Comparison of ENCODE assay signal across 18 cellular contexts in the genomic region with DNA sequence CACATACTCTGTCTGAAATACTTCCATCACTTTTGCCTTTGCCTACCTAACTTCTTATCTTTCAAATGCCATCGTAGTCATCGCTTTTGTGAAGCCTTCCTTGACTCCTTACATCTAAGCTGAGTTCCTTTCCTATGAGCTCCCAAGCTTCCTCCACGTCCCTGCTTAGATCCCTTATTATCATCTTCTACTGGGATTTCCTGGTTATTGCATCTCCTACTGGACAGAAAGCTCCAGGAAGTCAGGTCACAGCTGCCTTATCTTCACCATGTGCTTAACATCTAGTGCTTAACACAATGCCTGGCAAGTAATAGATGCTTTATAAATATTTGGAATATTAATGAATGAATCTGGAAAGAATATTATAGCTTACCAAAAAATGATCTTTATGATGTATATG. TPM values are rescaled to one million over a fixed set of nuclear protein-coding genes. Genes with fewer than 3 reads are reported as not detected.
A peak's percentile ranks its signal among the peaks of the same experiment; 100 is the strongest.
DNase-seq lines count a peak whose midpoint lies in the region; ATAC-seq, FAIRE-seq and TF ChIP-seq lines count a peak whose summit lies in the region.
"Had no signal": no experiment of that assay in that cellular context is flagged by ENCODE, and none has a peak within 500 bp of the region (broad histone marks: within the 10 kb centered on the region; RNA-seq: fewer than 3 reads in every experiment).

No MANE protein-coding gene starts in this region.

- peak; percentile 21 for FAIRE-seq in endothelial cell of umbilical vein (lab: Jason Lieb, UNC)

- H3K9me3 ChIP-seq in endothelial cell of umbilical vein (replicated peaks; ENCODE audit: control insufficient read depth, insufficient read depth, low read length) (no peaks in the 10 kb centered on the region), osteoblast (ENCODE audit: low read depth, low read length) (no peaks in the 10 kb centered on the region), vagina (no peaks in the 10 kb centered on the region)
- no peaks in the 10 kb centered on the region for H3K9me3 ChIP-seq in CD4-positive, alpha-beta T cell (ENCODE audit: control insufficient read depth, low read length)

- peak overlapping the region; percentile 31 for H3K4me2 ChIP-seq in GM23338
- H3K4me2 ChIP-seq in endothelial cell of umbilical vein (ENCODE audit: insufficient read depth, low read length), result no peak overlapping the region
- H3K4me2 ChIP-seq in osteoblast (ENCODE audit: insufficient read depth, low read length), result no peak overlapping the region

- H3K27me3 Mint-ChIP-seq in GM23338 (ENCODE audit: insufficient read depth, low read depth, poor library complexity), result peaks cover 53% of the 10 kb centered on the region
- H3K27me3 Mint-ChIP-seq in CD4-positive, alpha-beta T cell, result peaks cover 56% of the 10 kb centered on the region

- H3K4me3 Mint-ChIP-seq in GM23338, result peak overlapping the region; percentile 23; the same call in 1 of the 3 replicates
- H3K4me3 Mint-ChIP-seq in CD4-positive, alpha-beta T cell, result no peak overlapping the region
- H3K4me3 Mint-ChIP-seq: activated B cell treated with CpG ODN at 0.5 μM for 24 hours had no signal

- H3K27ac ChIP-seq in GM23338 (ENCODE audit: low read depth), result peak overlapping the region; percentile 71
- no peak overlapping the region for H3K27ac ChIP-seq in endothelial cell of umbilical vein (ENCODE audit: insufficient read depth, low read depth, low read length)
- H3K27ac ChIP-seq in osteoblast (ENCODE audit: low read depth, low read length), result no peak overlapping the region
- no peak overlapping the region for H3K27ac ChIP-seq in vagina
- no peak overlapping the region for H3K27ac ChIP-seq in CD4-positive, alpha-beta T cell (ENCODE audit: low read depth, low read length)
- H3K27ac ChIP-seq: C4-2B, HL-60 had no signal

- H4K20me1 ChIP-seq in GM23338 (replicated peaks; ENCODE audit: insufficient read depth) (peaks cover 52% of the 10 kb centered on the region), endothelial cell of umbilical vein (replicated peaks; ENCODE audit: control insufficient read depth, extremely low read depth, insufficient read depth, low read length) (no peaks in the 10 kb centered on the region), osteoblast (ENCODE audit: insufficient read depth, low read length) (peaks cover 83% of the 10 kb centered on the region)

- TF ChIP-seq POLR2A in endothelial cell of umbilical vein (IDR thresholded peaks at IDR 0.05; ENCODE audit: low read depth, low read length) (no peak), vagina (IDR thresholded peaks at IDR 0.05) (no peak)

- BruUV-seq in endothelial cell of umbilical vein (replicated peaks; lab: Mats Ljungman, UMichigan), result no TSS peak

- peaks cover 83% of the 10 kb centered on the region for H3F3A ChIP-seq in GM23338 (replicated peaks; ENCODE audit: low read depth)

- no peaks in the 10 kb centered on the region; the same call in 1 of the 2 replicates for H3K27me3 ChIP-seq in GM23338 (ENCODE audit: insufficient read depth)
- H3K27me3 ChIP-seq in endothelial cell of umbilical vein (ENCODE audit: control insufficient read depth in 2 of 2, insufficient read depth in 2 of 2, low read length in 2 of 2), result peaks cover 33 to 37% of the 10 kb centered on the region in 2 experiments
- H3K27me3 ChIP-seq in osteoblast (ENCODE audit: insufficient read depth, low read length), result peaks cover 34% of the 10 kb centered on the region
- H3K27me3 ChIP-seq in vagina, result no peaks in the 10 kb centered on the region
- H3K27me3 ChIP-seq in CD4-positive, alpha-beta T cell (ENCODE audit: control insufficient read depth, insufficient read depth, low read length), result peaks cover 45% of the 10 kb centered on the region

- H3K9me1 ChIP-seq in endothelial cell of umbilical vein (replicated peaks; ENCODE audit: control insufficient read depth, extremely low read depth, insufficient read depth, low read length), result no peaks in the 10 kb centered on the region

- H2AFZ ChIP-seq in GM23338, result no peak overlapping the region
- no peak overlapping the region for H2AFZ ChIP-seq in endothelial cell of umbilical vein (ENCODE audit: low read depth, low read length)
- no peak overlapping the region for H2AFZ ChIP-seq in osteoblast (ENCODE audit: low read length)

- dilution Hi-C loops in endothelial cell of umbilical vein (cut with MboI; ENCODE audit: extremely low pct_ligation_motif_present, low sequenced_read_pairs), result no loop called here

- POLR2A ChIA-PET in endothelial cell of umbilical vein (lab: Charles Lee), result no interaction called here
- POLR2A ChIA-PET in CD4-positive, alpha-beta T cell (lab: Charles Lee), result interaction anchor here (1.4 to 2.1 kb wide), 2 partner anchors 13 to 76 kb away, joined by 3 to 13 read pairs; partner anchors contain the start of gene UBE2L6

- no peak overlapping the region for H3K9ac ChIP-seq in endothelial cell of umbilical vein (replicated peaks; ENCODE audit: extremely low read depth, insufficient read depth, low read length)

- H3K27ac Mint-ChIP-seq in GM23338, result 0 out of 2 replicates have a peak overlapping the region, but pooled peaks have one; percentile 90
- H3K27ac Mint-ChIP-seq in CD4-positive, alpha-beta T cell, result no peak overlapping the region
- H3K27ac Mint-ChIP-seq: activated B cell treated with CpG ODN at 0.5 μM for 24 hours had no signal

- CTCF ChIA-PET in endothelial cell of umbilical vein (lab: Charles Lee), result interaction anchor here (0.6 to 5.1 kb wide), 27 partner anchors 9 to 869 kb away, joined by 3 to 126 read pairs (median 5); partner anchors contain the start of genes MED19, RTN4RL2, SELENOH and SERPING1
- CTCF ChIA-PET in CD4-positive, alpha-beta T cell (lab: Charles Lee), result interaction anchor here (0.8 to 2.4 kb wide), 6 partner anchors 32 to 298 kb away, joined by 3 to 33 read pairs (median 4); partner anchors contain the start of gene UBE2L6

- H3K4me3 ChIP-seq in GM23338 (peak overlapping the region; percentile 23; the same call in 1 of the 2 replicates), endothelial cell of umbilical vein (replicated peaks in 1 of 3; ENCODE audit: insufficient read depth in 1 of 3, low read depth in 1 of 3, low read length in 3 of 3) (no peak overlapping the region), osteoblast (ENCODE audit: insufficient read depth, low read length) (no peak overlapping the region), vagina (no peak overlapping the region)
- H3K4me3 ChIP-seq: skin epidermis had no signal

- peaks cover 81% of the 10 kb centered on the region for H3K4me1 ChIP-seq in GM23338 (ENCODE audit: insufficient read depth)
- H3K4me1 ChIP-seq in endothelial cell of umbilical vein (ENCODE audit: control insufficient read depth, extremely low read depth, insufficient read depth, low read length), result peaks cover 19% of the 10 kb centered on the region
- peaks cover 53% of the 10 kb centered on the region for H3K4me1 ChIP-seq in osteoblast (ENCODE audit: insufficient read depth, low read length)
- peaks cover 74% of the 10 kb centered on the region for H3K4me1 ChIP-seq in vagina

- DNase-seq in GM23338 (ENCODE audit: low spot score) (no peak), RKO (ENCODE audit: low spot score) (peak; percentile 58), endothelial cell of umbilical vein (ENCODE audit: low read depth, low spot score) (peak; percentile 32), osteoblast (ENCODE audit: insufficient read length, low spot score, missing footprints) (peak; percentile 68), vagina (ENCODE audit: extremely low spot score in 2 of 2) (no peak), hepatic stellate cell (ENCODE audit: low spot score) (no peak)
- DNase-seq in CD4-positive, alpha-beta T cell, result no peak
- DNase-seq: activated B cell treated with CpG ODN at 0.5 μM for 24 hours, activated gamma-delta T cell, dermis blood vessel endothelial cell, DMS79, KG1, NCI-H1105, NCI-H2171 treated with DMSO at 0.1 percent for 48 hours, posterior cingulate gyrus had no signal

- ATAC-seq in GM23338, result no peak
- ATAC-seq in CD4-positive, alpha-beta T cell (ENCODE audit: poor library complexity), result no peak

- H3K79me2 ChIP-seq in GM23338 (replicated peaks; ENCODE audit: insufficient read depth), result peaks cover 39% of the 10 kb centered on the region
- peaks cover 14% of the 10 kb centered on the region for H3K79me2 ChIP-seq in endothelial cell of umbilical vein (ENCODE audit: control insufficient read depth, insufficient read depth, low read length)
- H3K79me2 ChIP-seq in osteoblast (ENCODE audit: insufficient read depth, low read length), result peaks cover 27% of the 10 kb centered on the region

- H3K4me1 Mint-ChIP-seq in GM23338, result peaks cover 89% of the 10 kb centered on the region
- H3K4me1 Mint-ChIP-seq in CD4-positive, alpha-beta T cell (ENCODE audit: low read depth), result peaks cover 42% of the 10 kb centered on the region

- TF ChIP-seq CTCF in GM23338 (conservative IDR thresholded peaks at IDR 0.05; ENCODE audit: low read depth in 2 of 2) (0 out of 4 replicates have a peak, but pooled peaks of 1 of the 2 experiments have one; percentile 9), endothelial cell of umbilical vein (IDR thresholded peaks at IDR 0.05; ENCODE audit: extremely low read depth in 1 of 2, insufficient read depth in 1 of 2, low read depth in 1 of 2, low read length in 2 of 2) (no peak), osteoblast (IDR thresholded peaks at IDR 0.05; ENCODE audit: extremely low read depth, low read depth, low read length) (peak; percentile 8), vagina (IDR thresholded peaks at IDR 0.05) (no peak)
- no peak for TF ChIP-seq CTCF in CD4-positive, alpha-beta T cell (IDR thresholded peaks at IDR 0.05)

- H3K36me3 ChIP-seq in GM23338 (ENCODE audit: insufficient read depth) (peaks cover 18% of the 10 kb centered on the region; the same call in 1 of the 2 replicates), endothelial cell of umbilical vein (ENCODE audit: control insufficient read depth in 2 of 2, extremely low read depth in 1 of 2, insufficient read depth in 2 of 2, low read length in 2 of 2) (no peaks in the 10 kb centered on the region), osteoblast (ENCODE audit: insufficient read depth, low read length) (peaks cover 10% of the 10 kb centered on the region), vagina (no peaks in the 10 kb centered on the region)

- intact Hi-C loops in endothelial cell of umbilical vein (cut with micrococcal nuclease) (no loop called here), vagina (cut with DNase I) (loop anchor here (2.0 to 10.0 kb wide), 4 partner anchors 49 to 319 kb away; partner anchors contain the start of genes TNKS1BP1 and UBE2L6)
- intact Hi-C loops in CD4-positive, alpha-beta T cell (cut with DNase I, micrococcal nuclease), result loop anchor here (2.0 kb wide), 2 partner anchors 151 to 185 kb away; no protein-coding TSS in a partner anchor

- peaks cover 6% of the 10 kb centered on the region for H3K9me3 Mint-ChIP-seq in GM23338
- H3K9me3 Mint-ChIP-seq in CD4-positive, alpha-beta T cell, result no peaks in the 10 kb centered on the region
- H3K9me3 Mint-ChIP-seq: activated B cell treated with CpG ODN at 0.5 μM for 24 hours had no signal

- H3K9me2 ChIP-seq in GM23338 (ENCODE audit: insufficient read depth), result no peaks in the 10 kb centered on the region

- peaks cover 48% of the 10 kb centered on the region for H3K36me3 Mint-ChIP-seq in GM23338 (ENCODE audit: low read depth)
- no peaks in the 10 kb centered on the region for H3K36me3 Mint-ChIP-seq in CD4-positive, alpha-beta T cell (ENCODE audit: low read depth)

RNA-seq across cellular contexts. Expression of gene YPEL4, which starts 5.9 kb away (rescaled TPM):
- 0.82 TPM in 1 of 2 replicates, not detected in the other for total RNA-seq in GM23338 (2014; rRNA removed; shearing (Covaris generic))
- polyA plus RNA-seq in GM23338 (2016; fragmentation: Nextera tagmentation; extraction: Ambion mirVana) (1.1 and 1.2 TPM in 2 replicates), endothelial cell of umbilical vein (0.03 and 0.06 TPM in 2 replicates)
- total RNA-seq in endothelial cell of umbilical vein (0.24 and 0.30 TPM in 2 replicates), osteoblast (0.59 and 0.72 TPM in 2 replicates), vagina (2.7 TPM)
- polyA plus RNA-seq in endothelial cell of umbilical vein (2011; cell fraction: cytosol; rRNA removed), result 0.04 and 0.05 TPM in 2 replicates
- polyA plus RNA-seq in endothelial cell of umbilical vein (2011; cell fraction: nucleus; rRNA removed), result 0.34 and 0.39 TPM in 2 replicates
- 0.13 and 0.35 TPM in 2 replicates for polyA plus RNA-seq in endothelial cell of umbilical vein (2012)
- polyA minus RNA-seq in endothelial cell of umbilical vein, result 0.17 TPM in 1 of 2 replicates, not detected in the other
- not detected for polyA minus RNA-seq in endothelial cell of umbilical vein (2011; cell fraction: cytosol; rRNA and poly(A)+ RNA removed)
- 0.19 and 0.24 TPM in 2 replicates for polyA minus RNA-seq in endothelial cell of umbilical vein (2011; cell fraction: nucleus; rRNA and poly(A)+ RNA removed)
- 1 to 10 TPM; 5.6 to 7.3 TPM for total RNA-seq in CD4-positive, alpha-beta T cell
- total RNA-seq: activated B cell treated with CpG ODN at 0.5 μM for 24 hours, dermis blood vessel endothelial cell had no signal

RNA-seq across cellular contexts. Expression of gene CLP1, which starts 13.8 kb away (rescaled TPM):
- 25.2 and 25.4 TPM in 2 replicates for total RNA-seq in GM23338 (2014; rRNA removed; shearing (Covaris generic))
- polyA plus RNA-seq in GM23338 (2016; fragmentation: Nextera tagmentation; extraction: Ambion mirVana) (14.4 and 16.8 TPM in 2 replicates), endothelial cell of umbilical vein (19.4 and 20.8 TPM in 2 replicates)
- total RNA-seq in endothelial cell of umbilical vein (17.9 and 20.9 TPM in 2 replicates), osteoblast (15.2 and 15.6 TPM in 2 replicates), vagina (10.8 TPM)
- 22.1 and 25.0 TPM in 2 replicates for polyA plus RNA-seq in endothelial cell of umbilical vein (2011; cell fraction: cytosol; rRNA removed)
- 20.3 and 20.9 TPM in 2 replicates for polyA plus RNA-seq in endothelial cell of umbilical vein (2011; cell fraction: nucleus; rRNA removed)
- 19.1 and 25.1 TPM in 2 replicates for polyA plus RNA-seq in endothelial cell of umbilical vein (2012)
- polyA minus RNA-seq in endothelial cell of umbilical vein, result 25.3 and 34.8 TPM in 2 replicates
- polyA minus RNA-seq in endothelial cell of umbilical vein (2011; cell fraction: cytosol; rRNA and poly(A)+ RNA removed), result 11.5 TPM
- 6.2 and 9.1 TPM in 2 replicates for polyA minus RNA-seq in endothelial cell of umbilical vein (2011; cell fraction: nucleus; rRNA and poly(A)+ RNA removed)
- total RNA-seq in CD4-positive, alpha-beta T cell, result 10 to 100 TPM; 21.8 to 24.2 TPM

RNA-seq across cellular contexts. Expression of gene ZDHHC5, which starts 24.1 kb away (rescaled TPM):
- 35.7 and 42.3 TPM in 2 replicates for total RNA-seq in GM23338 (2014; rRNA removed; shearing (Covaris generic))
- polyA plus RNA-seq in GM23338 (2016; fragmentation: Nextera tagmentation; extraction: Ambion mirVana) (15.7 and 16.9 TPM in 2 replicates), endothelial cell of umbilical vein (52.9 and 61.1 TPM in 2 replicates)
- total RNA-seq in endothelial cell of umbilical vein (67.4 and 74.0 TPM in 2 replicates), osteoblast (48.3 and 48.9 TPM in 2 replicates), vagina (46.2 TPM)
- polyA plus RNA-seq in endothelial cell of umbilical vein (2011; cell fraction: cytosol; rRNA removed), result 49.5 and 54.7 TPM in 2 replicates
- polyA plus RNA-seq in endothelial cell of umbilical vein (2011; cell fraction: nucleus; rRNA removed), result 58.1 and 61.0 TPM in 2 replicates
- 54.9 and 55.5 TPM in 2 replicates for polyA plus RNA-seq in endothelial cell of umbilical vein (2012)
- polyA minus RNA-seq in endothelial cell of umbilical vein, result 110 and 138 TPM in 2 replicates
- 31.7 TPM for polyA minus RNA-seq in endothelial cell of umbilical vein (2011; cell fraction: cytosol; rRNA and poly(A)+ RNA removed)
- polyA minus RNA-seq in endothelial cell of umbilical vein (2011; cell fraction: nucleus; rRNA and poly(A)+ RNA removed), result 34.6 and 49.5 TPM in 2 replicates
- total RNA-seq in CD4-positive, alpha-beta T cell, result 10 to 100 TPM; 59.7 to 61.1 TPM

RNA-seq across cellular contexts. Expression of gene SERPING1, which starts 46.3 kb away (rescaled TPM):
- 40.8 and 42.3 TPM in 2 replicates for total RNA-seq in GM23338 (2014; rRNA removed; shearing (Covaris generic))
- polyA plus RNA-seq in GM23338 (2016; fragmentation: Nextera tagmentation; extraction: Ambion mirVana), result 49.8 and 54.7 TPM in 2 replicates
- total RNA-seq in endothelial cell of umbilical vein, result not detected in 2 replicates
- 0.30 TPM in 1 of 2 replicates, not detected in the other for polyA plus RNA-seq in endothelial cell of umbilical vein
- 0.08 TPM in 1 of 2 replicates, not detected in the other for polyA plus RNA-seq in endothelial cell of umbilical vein (2011; cell fraction: cytosol; rRNA removed)
- polyA plus RNA-seq in endothelial cell of umbilical vein (2011; cell fraction: nucleus; rRNA removed), result 0.16 TPM in 1 of 2 replicates, not detected in the other
- 0.12 and 1.0 TPM in 2 replicates for polyA plus RNA-seq in endothelial cell of umbilical vein (2012)
- not detected in 2 replicates for polyA minus RNA-seq in endothelial cell of umbilical vein
- not detected for polyA minus RNA-seq in endothelial cell of umbilical vein (2011; cell fraction: cytosol; rRNA and poly(A)+ RNA removed)
- polyA minus RNA-seq in endothelial cell of umbilical vein (2011; cell fraction: nucleus; rRNA and poly(A)+ RNA removed), result not detected in 2 replicates
- total RNA-seq in osteoblast, result 31.5 and 47.7 TPM in 2 replicates
- 779 TPM for total RNA-seq in vagina
- total RNA-seq in CD4-positive, alpha-beta T cell, result under 1 TPM in 1 of 2 experiments, not detected in 1; 0.53 TPM
- total RNA-seq: activated B cell treated with CpG ODN at 0.5 μM for 24 hours had no signal

Comparison
In these comparisons a context has a peak if more than half of its experiments do, and no peak if none do; other contexts are left out.
1. DNase-seq: peak in RKO (single experiment), endothelial cell of umbilical vein (single experiment) and osteoblast (single experiment); none in GM23338 (single experiment), vagina (0 of 2), hepatic stellate cell (single experiment) and CD4-positive, alpha-beta T cell (0 of 10).